Comparison of ENCODE assay signal across 25 cellular contexts in genomic region chr4:102521570-102522553, GRCh38. TPM values are rescaled to one million over a fixed set of nuclear protein-coding genes. Genes with fewer than 3 reads are reported as not detected.
DNase-seq lines count a peak whose midpoint lies in the region; ATAC-seq, FAIRE-seq and TF ChIP-seq lines count a peak whose summit lies in the region.
"Had no signal": no experiment of that assay in that cellular context is flagged by ENCODE, and none has a peak within 500 bp of the region (broad histone marks: within the 10 kb centered on the region; RNA-seq: fewer than 3 reads in every experiment).

No MANE protein-coding gene starts in this region.

- no peaks in the 10 kb centered on the region for H3K9me3 ChIP-seq in K562 (replicated peaks; ENCODE audit: control insufficient read depth, insufficient read depth, low read depth, low read length)
- H3K9me3 ChIP-seq: left lung had no signal

- H3K4me1 ChIP-seq in K562 (replicated peaks in 1 of 2; ENCODE audit: control insufficient read depth in 2 of 2, insufficient read depth in 2 of 2, low read length in 2 of 2), result no peaks in the 10 kb centered on the region
- H3K4me1 ChIP-seq: foreskin keratinocyte had no signal

- no peaks in the 10 kb centered on the region for H3K9me3 Mint-ChIP-seq in T-helper 2 cell treated with Interferon-gamma antibody and Interleukin-4, amounts not matched to agents 5 μg/mL and 100 μg/mL, for 36 hours
- H3K9me3 Mint-ChIP-seq: H9 had no signal

- H3K4me3 Mint-ChIP-seq in T-helper 2 cell treated with Interferon-gamma antibody and Interleukin-4, amounts not matched to agents 5 μg/mL and 100 μg/mL, for 36 hours, result no peak overlapping the region
- H3K4me3 Mint-ChIP-seq: brain, H9 had no signal

- no peak for TF ChIP-seq RAD21 in K562 (CRISPR knock-in tag; conservative IDR thresholded peaks at IDR 0.05 in 1 of 2, IDR thresholded peaks at IDR 0.05 in 1 of 2)

- no peak overlapping the region for H3K4me2 ChIP-seq in K562 (ENCODE audit: insufficient read depth, low read length)

- TF ChIP-seq POLR2A in GM12892 (IDR thresholded peaks at IDR 0.05; ENCODE audit: low read depth, low read length) (no peak), K562 (conservative IDR thresholded peaks at IDR 0.05) (no peak)

- TF ChIP-seq CTCF in K562 (IDR thresholded peaks at IDR 0.05 in 2 of 3, conservative IDR thresholded peaks at IDR 0.05 in 1 of 3; ENCODE audit: insufficient read depth in 2 of 3, low read depth in 1 of 3, low read length in 3 of 3) (no peak), omental fat pad (IDR thresholded peaks at IDR 0.05) (no peak), dorsolateral prefrontal cortex (IDR thresholded peaks at IDR 0.05 in 54 of 56, conservative IDR thresholded peaks at IDR 0.05 in 2 of 56; ENCODE audit: low read depth in 1 of 56, partially characterized antibody in 56 of 56) (no peak)

- no peaks in the 10 kb centered on the region for H4K20me1 ChIP-seq in K562 (replicated peaks; ENCODE audit: control insufficient read depth, insufficient read depth, low read length)

- H3K36me3 Mint-ChIP-seq in T-helper 2 cell treated with Interferon-gamma antibody and Interleukin-4, amounts not matched to agents 5 μg/mL and 100 μg/mL, for 36 hours (ENCODE audit: low read depth), result peaks cover 36% of the 10 kb centered on the region

- H3K79me2 ChIP-seq in K562 (ENCODE audit: control insufficient read depth, insufficient read depth, low read length), result no peaks in the 10 kb centered on the region

- no peak overlapping the region for H2AFZ ChIP-seq in K562 (ENCODE audit: low read depth, low read length)
- H2AFZ ChIP-seq: parathyroid adenoma had no signal

- peaks cover 69% of the 10 kb centered on the region for H3K4me1 Mint-ChIP-seq in T-helper 2 cell treated with Interferon-gamma antibody and Interleukin-4, amounts not matched to agents 5 μg/mL and 100 μg/mL, for 36 hours (ENCODE audit: low read depth)

- H3K4me3 ChIP-seq in K562, result no peak overlapping the region
- H3K4me3 ChIP-seq in dorsolateral prefrontal cortex, result no peak overlapping the region
- H3K4me3 ChIP-seq: BLaER1 treated with 17β-estradiol and CSF1 and Interleukin-3, amounts not matched to agents 10 nM and 100 nM; coronary artery; left lung; SK-N-MC had no signal

- in situ Hi-C loops in K562 (cut with MboI), result no loop called here

- POLR2A ChIA-PET in K562 (lab: Yijun Ruan, JAX), result interaction anchor here (0.6 kb wide), 1 partner anchor 475 kb away, joined by 3 read pairs; no protein-coding TSS in a partner anchor

- no TSS peak for BruUV-seq in K562 (replicated peaks; lab: Mats Ljungman, UMichigan)

- H3K9ac ChIP-seq in K562 (ENCODE audit: insufficient read depth in 1 of 2, low read depth in 2 of 2, low read length in 2 of 2), result no peak overlapping the region
- H3K9ac ChIP-seq: parathyroid adenoma had no signal

- CTCF ChIA-PET in K562 (lab: Yijun Ruan, JAX; ENCODE audit: low intra/inter-chr PET ratio), result no interaction called here

- WGBS in K562 (ENCODE audit: insufficient coverage, low coverage, missing lambda C conversion rate), result 65% methylated on average over 5 of the region's 5 CpGs

- H3K9me1 ChIP-seq in K562 (ENCODE audit: control insufficient read depth, insufficient read depth, low read length), result no peaks in the 10 kb centered on the region

- no peak overlapping the region for H3K27ac ChIP-seq in K562 (ENCODE audit: extremely low read depth, low read depth, low read length)
- no peak overlapping the region for H3K27ac ChIP-seq in dorsolateral prefrontal cortex
- H3K27ac ChIP-seq: coronary artery, foreskin keratinocyte, left lung, parathyroid adenoma, SK-N-MC had no signal

- no peak for DNase-seq in T-helper 2 cell treated with Interferon-gamma antibody and Interleukin-4, amounts not matched to agents 5 μg/mL and 100 μg/mL, for 36 hours (ENCODE audit: low spot score)
- DNase-seq in T-helper 2 cell, result no peak
- DNase-seq in GM12892 (ENCODE audit: insufficient read length), result no peak
- DNase-seq in K562 (ENCODE audit: extremely low read depth in 1 of 4, low spot score in 3 of 4), result no peak
- DNase-seq in omental fat pad (ENCODE audit: low spot score), result no peak
- DNase-seq in dorsolateral prefrontal cortex, result no peak
- no peak for DNase-seq in stimulated activated CD4-positive, alpha-beta T cell treated with anti-CD3 and anti-CD28 coated beads, Interleukin-1b, Interleukin-23, amount 100 ng/mL, for 48 hours
- DNase-seq: 8988T; activated CD8-positive, alpha-beta memory T cell treated with anti-CD3 and anti-CD28 coated beads for 24 hours; foreskin keratinocyte; H9; left lung; NCI-H1048; NCI-H2081 treated with DMSO at 0.1 percent for 48 hours; NCI-H526; stimulated activated CD4-positive, alpha-beta T cell treated with anti-CD3 and anti-CD28 coated beads, Interleukin-2, amount 100 ng/mL, for 48 hours had no signal

- peak; percentile 75 for FAIRE-seq in GM12892 (lab: Jason Lieb, UNC)
- FAIRE-seq in K562 (lab: Jason Lieb, UNC), result peak; percentile 48
- FAIRE-seq: endothelial cell of umbilical vein had no signal

- ATAC-seq in K562, result no peak
- ATAC-seq in omental fat pad (ENCODE audit: low FRiP score), result peak; percentile 58
- ATAC-seq in HG03039 (IDR thresholded peaks at IDR 0.05; ENCODE audit: unreplicated experiment), result no peak
- ATAC-seq: foreskin keratinocyte, left lung, Panc1 had no signal

- TF ChIP-seq EP300 in K562 (IDR thresholded peaks at IDR 0.05; ENCODE audit: low read length), result no peak

- intact Hi-C loops in K562 (cut with micrococcal nuclease), result no loop called here
- intact Hi-C loops in dorsolateral prefrontal cortex (cut with DNase I), result no loop called here

- H3K27ac Mint-ChIP-seq in T-helper 2 cell treated with Interferon-gamma antibody and Interleukin-4, amounts not matched to agents 5 μg/mL and 100 μg/mL, for 36 hours, result peak overlapping the region; percentile 9
- H3K27ac Mint-ChIP-seq: brain, H9 had no signal

- H3K27me3 ChIP-seq in K562 (ENCODE audit: control insufficient read depth in 2 of 2, insufficient read depth in 2 of 2, low read length in 2 of 2) (no peaks in the 10 kb centered on the region), dorsolateral prefrontal cortex (no peaks in the 10 kb centered on the region)
- H3K27me3 ChIP-seq: BLaER1 treated with 17β-estradiol and CSF1 and Interleukin-3, amounts not matched to agents 10 nM and 100 nM; foreskin keratinocyte; left lung had no signal

- no peaks in the 10 kb centered on the region for H3K27me3 Mint-ChIP-seq in T-helper 2 cell treated with Interferon-gamma antibody and Interleukin-4, amounts not matched to agents 5 μg/mL and 100 μg/mL, for 36 hours (ENCODE audit: low read depth)
- H3K27me3 Mint-ChIP-seq: brain, IgD-negative memory B cell had no signal

- H3K36me3 ChIP-seq in K562 (ENCODE audit: control insufficient read depth, insufficient read depth, low read length), result no peaks in the 10 kb centered on the region
- H3K36me3 ChIP-seq: left lung had no signal

TF ChIP-seq in K562, 482 proteins besides CTCF, POLR2A, EP300 and RAD21 (continues in another document):
- TF ChIP-seq FOXO4 (CRISPR knock-in tag; IDR thresholded peaks at IDR 0.05) (no peak), POLR2G (IDR thresholded peaks at IDR 0.05; ENCODE audit: low read depth, low read length) (no peak), MNT (conservative IDR thresholded peaks at IDR 0.05) (no peak), TSC22D4 (tag; IDR thresholded peaks at IDR 0.05) (no peak), KAT2B (IDR thresholded peaks at IDR 0.05; ENCODE audit: low read depth, low read length) (no peak), ZNF347 (CRISPR knock-in tag; IDR thresholded peaks at IDR 0.05; ENCODE audit: low read depth) (no peak)

RNA-seq across cellular contexts. Expression of gene NFKB1, which starts 20.7 kb away (rescaled TPM):
- 46.8 TPM for polyA plus RNA-seq in GM12892 (2012; ENCODE audit: missing spikeins)
- 8.8 and 9.8 TPM in 2 replicates for total RNA-seq in K562 (2011; cell fraction: chromatin; rRNA removed; ENCODE audit: low replicate concordance)
- 3.9 and 4.5 TPM in 2 replicates for total RNA-seq in K562 (2011; cell fraction: nucleolus; rRNA removed)
- 9.4 and 11.4 TPM in 2 replicates for total RNA-seq in K562 (2011; cell fraction: nucleoplasm; rRNA removed)
- total RNA-seq in K562 (2014; rRNA removed), result 7.2 and 9.6 TPM in 2 replicates
- 10.3 and 10.6 TPM in 2 replicates for total RNA-seq in K562 (2014; rRNA removed; fragmentation: Illumina TruSeq; extraction: Trizol)
- total RNA-seq in K562 (2015; rRNA removed; fragmentation: Illumina TruSeq; extraction: Trizol), result 11.5 and 11.8 TPM in 2 replicates
- total RNA-seq in K562 (2021), result 13.8 and 14.5 TPM in 2 replicates
- polyA plus RNA-seq in K562 (2011; rRNA removed), result 5.8 and 10.5 TPM in 2 replicates
- polyA plus RNA-seq in K562 (2011; cell fraction: cytosol; rRNA removed), result 5.4 and 7.1 TPM in 2 replicates
- 3.8 and 6.4 TPM in 2 replicates for polyA plus RNA-seq in K562 (2011; cell fraction: nucleus; rRNA removed)
- polyA plus RNA-seq in K562 (2012), result 9.7 and 13.3 TPM in 2 replicates
- 10.9 and 11.9 TPM in 2 replicates for polyA plus RNA-seq in K562 (2014; fragmentation: Illumina TruSeq; extraction: Trizol)
- 1 to 10 TPM; 2.4 to 3.2 TPM for polyA plus RNA-seq in K562 (2014; fragmentation: Nextera tagmentation; extraction: Ambion mirVana)
- polyA plus RNA-seq in K562 (2014; rRNA removed), result 8.2 and 8.5 TPM in 2 replicates
- 13.8 and 15.1 TPM in 2 replicates for polyA minus RNA-seq in K562 (2011; rRNA and poly(A)+ RNA removed)
- polyA minus RNA-seq in K562 (2011; cell fraction: cytosol; rRNA and poly(A)+ RNA removed), result 5.5 and 7.8 TPM in 2 replicates
- 4.8 and 6.1 TPM in 2 replicates for polyA minus RNA-seq in K562 (2011; cell fraction: nucleus; rRNA and poly(A)+ RNA removed)
- total RNA-seq in omental fat pad, result 100 to 1,000 TPM in 1 of 4 donors, 10 to 100 TPM in 3; 26.4 to 151 (median 46.6) TPM
- 10 to 100 TPM; 13.0 to 36.6 (median 23.5) TPM for total RNA-seq in dorsolateral prefrontal cortex
